2 cellular contexts compared by ENCODE assay signal in the genomic region with DNA sequence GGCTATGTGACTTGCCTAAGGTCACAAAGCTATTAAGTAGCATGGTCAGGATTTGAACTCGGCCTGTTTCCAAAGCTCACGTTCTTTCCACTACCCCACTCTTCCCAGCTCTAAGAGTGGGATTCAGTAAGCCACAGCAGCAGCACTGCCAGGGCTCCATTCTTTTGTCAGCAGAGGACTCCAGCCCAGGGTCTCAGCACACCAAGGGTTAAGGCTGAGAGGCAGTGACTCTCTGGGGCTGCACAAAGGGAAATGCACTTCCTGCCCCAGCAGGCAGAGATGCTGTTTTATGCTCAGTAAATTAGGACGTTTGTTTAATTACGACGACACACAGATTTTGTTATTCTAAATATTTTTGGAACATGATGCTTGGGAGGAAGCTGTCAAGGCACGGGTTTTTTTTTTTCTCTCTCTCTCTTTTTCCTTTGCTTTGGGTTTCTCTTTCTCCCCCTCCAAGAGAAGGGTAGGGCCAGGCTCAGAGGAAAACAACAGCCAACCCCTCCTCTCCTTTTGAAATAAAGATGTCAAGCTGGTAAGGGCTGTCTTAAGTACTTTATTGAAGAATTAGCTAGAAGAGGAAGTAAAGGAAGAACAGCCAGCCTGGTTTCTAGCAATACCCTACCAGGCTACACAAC.
TF ChIP-seq lines count a peak whose summit lies in the region.

No MANE protein-coding gene starts in this region.

TF ChIP-seq in SK-N-SH, 30 proteins besides CTCF, POLR2A, EP300 and RAD21 (continued from another document):
- TF ChIP-seq TCF12 (IDR thresholded peaks at IDR 0.05) (no peak), TAF1 (IDR thresholded peaks at IDR 0.05; ENCODE audit: borderline replicate concordance, low read depth, low read length) (no peak), GABPA (IDR thresholded peaks at IDR 0.05; ENCODE audit: low read depth) (no peak), FOXM1 (IDR thresholded peaks at IDR 0.05; ENCODE audit: low read depth) (no peak), RXRA (IDR thresholded peaks at IDR 0.05; ENCODE audit: borderline replicate concordance, low read depth) (no peak), SIN3A (IDR thresholded peaks at IDR 0.05; ENCODE audit: borderline replicate concordance, low read depth, low read length) (peak; percentile 22; the same call in 1 of the 2 replicates)
- TF ChIP-seq, protein P1, sequence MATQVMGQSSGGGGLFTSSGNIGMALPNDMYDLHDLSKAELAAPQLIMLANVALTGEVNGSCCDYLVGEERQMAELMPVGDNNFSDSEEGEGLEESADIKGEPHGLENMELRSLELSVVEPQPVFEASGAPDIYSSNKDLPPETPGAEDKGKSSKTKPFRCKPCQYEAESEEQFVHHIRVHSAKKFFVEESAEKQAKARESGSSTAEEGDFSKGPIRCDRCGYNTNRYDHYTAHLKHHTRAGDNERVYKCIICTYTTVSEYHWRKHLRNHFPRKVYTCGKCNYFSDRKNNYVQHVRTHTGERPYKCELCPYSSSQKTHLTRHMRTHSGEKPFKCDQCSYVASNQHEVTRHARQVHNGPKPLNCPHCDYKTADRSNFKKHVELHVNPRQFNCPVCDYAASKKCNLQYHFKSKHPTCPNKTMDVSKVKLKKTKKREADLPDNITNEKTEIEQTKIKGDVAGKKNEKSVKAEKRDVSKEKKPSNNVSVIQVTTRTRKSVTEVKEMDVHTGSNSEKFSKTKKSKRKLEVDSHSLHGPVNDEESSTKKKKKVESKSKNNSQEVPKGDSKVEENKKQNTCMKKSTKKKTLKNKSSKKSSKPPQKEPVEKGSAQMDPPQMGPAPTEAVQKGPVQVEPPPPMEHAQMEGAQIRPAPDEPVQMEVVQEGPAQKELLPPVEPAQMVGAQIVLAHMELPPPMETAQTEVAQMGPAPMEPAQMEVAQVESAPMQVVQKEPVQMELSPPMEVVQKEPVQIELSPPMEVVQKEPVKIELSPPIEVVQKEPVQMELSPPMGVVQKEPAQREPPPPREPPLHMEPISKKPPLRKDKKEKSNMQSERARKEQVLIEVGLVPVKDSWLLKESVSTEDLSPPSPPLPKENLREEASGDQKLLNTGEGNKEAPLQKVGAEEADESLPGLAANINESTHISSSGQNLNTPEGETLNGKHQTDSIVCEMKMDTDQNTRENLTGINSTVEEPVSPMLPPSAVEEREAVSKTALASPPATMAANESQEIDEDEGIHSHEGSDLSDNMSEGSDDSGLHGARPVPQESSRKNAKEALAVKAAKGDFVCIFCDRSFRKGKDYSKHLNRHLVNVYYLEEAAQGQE (IDR thresholded peaks at IDR 0.05; ENCODE audit: low read depth, low read length), result no peak

TF ChIP-seq in SK-N-SH treated with all-trans-retinoic acid at 6 μM for 48 hours, 23 proteins besides CTCF, POLR2A, EP300 and RAD21 (continued from another document):
- TF ChIP-seq, protein P2, sequence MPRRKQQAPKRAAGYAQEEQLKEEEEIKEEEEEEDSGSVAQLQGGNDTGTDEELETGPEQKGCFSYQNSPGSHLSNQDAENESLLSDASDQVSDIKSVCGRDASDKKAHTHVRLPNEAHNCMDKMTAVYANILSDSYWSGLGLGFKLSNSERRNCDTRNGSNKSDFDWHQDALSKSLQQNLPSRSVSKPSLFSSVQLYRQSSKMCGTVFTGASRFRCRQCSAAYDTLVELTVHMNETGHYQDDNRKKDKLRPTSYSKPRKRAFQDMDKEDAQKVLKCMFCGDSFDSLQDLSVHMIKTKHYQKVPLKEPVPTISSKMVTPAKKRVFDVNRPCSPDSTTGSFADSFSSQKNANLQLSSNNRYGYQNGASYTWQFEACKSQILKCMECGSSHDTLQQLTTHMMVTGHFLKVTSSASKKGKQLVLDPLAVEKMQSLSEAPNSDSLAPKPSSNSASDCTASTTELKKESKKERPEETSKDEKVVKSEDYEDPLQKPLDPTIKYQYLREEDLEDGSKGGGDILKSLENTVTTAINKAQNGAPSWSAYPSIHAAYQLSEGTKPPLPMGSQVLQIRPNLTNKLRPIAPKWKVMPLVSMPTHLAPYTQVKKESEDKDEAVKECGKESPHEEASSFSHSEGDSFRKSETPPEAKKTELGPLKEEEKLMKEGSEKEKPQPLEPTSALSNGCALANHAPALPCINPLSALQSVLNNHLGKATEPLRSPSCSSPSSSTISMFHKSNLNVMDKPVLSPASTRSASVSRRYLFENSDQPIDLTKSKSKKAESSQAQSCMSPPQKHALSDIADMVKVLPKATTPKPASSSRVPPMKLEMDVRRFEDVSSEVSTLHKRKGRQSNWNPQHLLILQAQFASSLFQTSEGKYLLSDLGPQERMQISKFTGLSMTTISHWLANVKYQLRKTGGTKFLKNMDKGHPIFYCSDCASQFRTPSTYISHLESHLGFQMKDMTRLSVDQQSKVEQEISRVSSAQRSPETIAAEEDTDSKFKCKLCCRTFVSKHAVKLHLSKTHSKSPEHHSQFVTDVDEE (CRISPR knock-in tag; IDR thresholded peaks at IDR 0.05), result no peak
- no peak for TF ChIP-seq ZFP3 (CRISPR knock-in tag; IDR thresholded peaks at IDR 0.05)
- no peak for TF ChIP-seq ZC3H10 (CRISPR knock-in tag; IDR thresholded peaks at IDR 0.05)
- TF ChIP-seq TOX (CRISPR knock-in tag; IDR thresholded peaks at IDR 0.05; ENCODE audit: borderline replicate concordance), result no peak
- no peak for TF ChIP-seq ESRRG (CRISPR knock-in tag; IDR thresholded peaks at IDR 0.05)
- no peak for TF ChIP-seq CSDC2 (CRISPR knock-in tag; IDR thresholded peaks at IDR 0.05)
- no peak for TF ChIP-seq RARB (CRISPR knock-in tag; IDR thresholded peaks at IDR 0.05)
- TF ChIP-seq, protein P3, sequence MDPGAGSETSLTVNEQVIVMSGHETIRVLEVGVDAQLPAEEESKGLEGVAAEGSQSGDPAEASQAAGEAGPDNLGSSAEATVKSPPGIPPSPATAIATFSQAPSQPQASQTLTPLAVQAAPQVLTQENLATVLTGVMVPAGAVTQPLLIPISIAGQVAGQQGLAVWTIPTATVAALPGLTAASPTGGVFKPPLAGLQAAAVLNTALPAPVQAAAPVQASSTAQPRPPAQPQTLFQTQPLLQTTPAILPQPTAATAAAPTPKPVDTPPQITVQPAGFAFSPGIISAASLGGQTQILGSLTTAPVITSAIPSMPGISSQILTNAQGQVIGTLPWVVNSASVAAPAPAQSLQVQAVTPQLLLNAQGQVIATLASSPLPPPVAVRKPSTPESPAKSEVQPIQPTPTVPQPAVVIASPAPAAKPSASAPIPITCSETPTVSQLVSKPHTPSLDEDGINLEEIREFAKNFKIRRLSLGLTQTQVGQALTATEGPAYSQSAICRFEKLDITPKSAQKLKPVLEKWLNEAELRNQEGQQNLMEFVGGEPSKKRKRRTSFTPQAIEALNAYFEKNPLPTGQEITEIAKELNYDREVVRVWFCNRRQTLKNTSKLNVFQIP (CRISPR knock-in tag; IDR thresholded peaks at IDR 0.05; ENCODE audit: borderline replicate concordance, low read depth), result no peak
- TF ChIP-seq ISL1 (CRISPR knock-in tag; IDR thresholded peaks at IDR 0.05), result no peak
- TF ChIP-seq ARNTL (CRISPR knock-in tag; IDR thresholded peaks at IDR 0.05; ENCODE audit: borderline replicate concordance, low read depth), result no peak
- no peak for TF ChIP-seq TCF4 (CRISPR knock-in tag; IDR thresholded peaks at IDR 0.05; ENCODE audit: borderline replicate concordance)
- TF ChIP-seq OSR1 (CRISPR knock-in tag; IDR thresholded peaks at IDR 0.05), result no peak
